30 cellular contexts compared by ENCODE assay signal in genomic region chr5:43209833-43210232, GRCh38. TPM values are rescaled to one million over a fixed set of nuclear protein-coding genes. Genes with fewer than 3 reads are reported as not detected.
"Had no signal": no experiment of that assay in that cellular context is flagged by ENCODE, and none has a peak within 500 bp of the region (broad histone marks: within the 10 kb centered on the region; RNA-seq: fewer than 3 reads in every experiment).

No MANE protein-coding gene starts in this region.

- H3K4me3 Mint-ChIP-seq: activated CD4-positive, alpha-beta memory T cell treated with anti-CD3 and anti-CD28 coated beads, Interleukin-2, amount 10 ng/mL, durations not matched to agents 7 days and 5 days; activated CD4-positive, alpha-beta T cell treated with anti-CD3 and anti-CD28 coated beads, Interleukin-2, amount 10 ng/mL, durations not matched to agents 7 days and 5 days; activated naive CD8-positive, alpha-beta T cell; activated T-cell treated with anti-CD3 and anti-CD28 coated beads, Interleukin-2, amount 50 U/mL, for 4 hours; activated T-helper 17 cell treated with anti-CD3 and anti-CD28 coated beads, Interleukin-2, amount 50 U/mL, for 72 hours; T-helper 17 cell; T-helper 2 cell treated with Interferon-gamma antibody and Interleukin-4, amounts not matched to agents 5 μg/mL and 100 μg/mL, for 36 hours had no signal

- H3K36me3 Mint-ChIP-seq: activated naive CD8-positive, alpha-beta T cell had no signal

- ATAC-seq: activated T-cell treated with anti-CD3 and anti-CD28 coated beads, Interleukin-2, amount 50 U/mL, for 4 hours; activated T-helper 17 cell treated with anti-CD3 and anti-CD28 coated beads, Interleukin-2, amount 50 U/mL, for 72 hours; body of pancreas; gastroesophageal sphincter; T-helper 17 cell had no signal

- H3K9me3 Mint-ChIP-seq: activated CD4-positive, alpha-beta memory T cell treated with anti-CD3 and anti-CD28 coated beads, Interleukin-2, amount 10 ng/mL, durations not matched to agents 7 days and 5 days; activated CD4-positive, alpha-beta T cell treated with anti-CD3 and anti-CD28 coated beads, Interleukin-2, amount 10 ng/mL, durations not matched to agents 7 days and 5 days; activated T-cell treated with anti-CD3 and anti-CD28 coated beads, Interleukin-2, amount 50 U/mL, for 4 hours; activated T-helper 17 cell treated with anti-CD3 and anti-CD28 coated beads, Interleukin-2, amount 50 U/mL, for 72 hours; T-helper 2 cell treated with Interferon-gamma antibody and Interleukin-4, amounts not matched to agents 5 μg/mL and 100 μg/mL, for 36 hours had no signal

- H3K4me1 Mint-ChIP-seq: activated CD4-positive, alpha-beta memory T cell treated with anti-CD3 and anti-CD28 coated beads, Interleukin-2, amount 10 ng/mL, durations not matched to agents 7 days and 5 days; activated CD4-positive, alpha-beta T cell treated with anti-CD3 and anti-CD28 coated beads, Interleukin-2, amount 10 ng/mL, durations not matched to agents 7 days and 5 days; activated T-helper 17 cell treated with anti-CD3 and anti-CD28 coated beads, Interleukin-2, amount 50 U/mL, for 72 hours had no signal

- H3K36me3 ChIP-seq: adrenal gland, cardiac muscle cell, colonic mucosa, esophagus squamous epithelium, gastroesophageal sphincter had no signal

- H3K4me3 ChIP-seq: adrenal gland, body of pancreas, cardiac muscle cell, colonic mucosa, esophagus squamous epithelium, gastroesophageal sphincter had no signal

- H3K9me3 ChIP-seq: adrenal gland, body of pancreas, colonic mucosa, esophagus squamous epithelium, gastroesophageal sphincter had no signal

- H3K27ac Mint-ChIP-seq: activated CD4-positive, alpha-beta memory T cell treated with anti-CD3 and anti-CD28 coated beads, Interleukin-2, amount 10 ng/mL, durations not matched to agents 7 days and 5 days; activated CD4-positive, alpha-beta T cell treated with anti-CD3 and anti-CD28 coated beads, Interleukin-2, amount 10 ng/mL, durations not matched to agents 7 days and 5 days; activated naive CD8-positive, alpha-beta T cell; activated T-helper 17 cell treated with anti-CD3 and anti-CD28 coated beads, Interleukin-2, amount 50 U/mL, for 72 hours; T-helper 17 cell; T-helper 2 cell treated with Interferon-gamma antibody and Interleukin-4, amounts not matched to agents 5 μg/mL and 100 μg/mL, for 36 hours had no signal

- H3K4me1 ChIP-seq: adrenal gland, body of pancreas, colonic mucosa, gastroesophageal sphincter had no signal

- H3K27ac ChIP-seq: adrenal gland, body of pancreas, cardiac muscle cell, colonic mucosa, epithelial cell of prostate, esophagus squamous epithelium, gastroesophageal sphincter had no signal

- H3K27me3 ChIP-seq: adrenal gland, body of pancreas, cardiac muscle cell, colonic mucosa, esophagus squamous epithelium, gastroesophageal sphincter had no signal

- DNase-seq: activated CD4-positive, alpha-beta memory T cell treated with anti-CD3 and anti-CD28 coated beads, Interleukin-2, amount 10 ng/mL, durations not matched to agents 7 days and 5 days; activated CD4-positive, alpha-beta T cell treated with anti-CD3 and anti-CD28 coated beads for 1 hour; activated CD4-positive, alpha-beta T cell treated with anti-CD3 and anti-CD28 coated beads for 4 hours; activated CD4-positive, alpha-beta T cell treated with anti-CD3 and anti-CD28 coated beads, Interleukin-2, amount 10 ng/mL, durations not matched to agents 7 days and 5 days; activated CD4-positive, alpha-beta T cell treated with anti-CD3 and anti-CD28 coated beads, Interleukin-2, amount 50 U/mL, for 4 hours; activated effector memory CD4-positive, alpha-beta T cell treated with Interleukin-2 at 50 U/mL for 16 hours; activated gamma-delta T cell treated with Interleukin-2 at 50 U/mL for 16 hours; activated naive CD4-positive, alpha-beta T cell treated with anti-CD3 and anti-CD28 coated beads, Interleukin-2, amount 50 U/mL, for 16 hours; activated naive CD4-positive, alpha-beta T cell treated with Interleukin-2 at 50 U/mL for 16 hours; activated T-cell treated with anti-CD3 and anti-CD28 coated beads, Interleukin-2, amount 50 U/mL, for 4 hours; adrenal gland; amygdala; aorta; body of pancreas; central memory CD4-positive, alpha-beta T cell; cerebellar nuclear complex; colonic mucosa; effector CD8-positive, alpha-beta T cell; esophagus squamous epithelium; foreskin melanocyte; T-helper 1 cell; T-helper 17 cell; T1000 had no signal

RNA-seq across cellular contexts. Expression of gene NIM1K, which starts 17.8 kb away (rescaled TPM):
- total RNA-seq: glomerular endothelial cell had no signal
